ENCODE assay signal across 9 cellular contexts in genomic region chr16:56607675-56608042, GRCh38. TPM values are rescaled to one million over a fixed set of nuclear protein-coding genes. Genes with fewer than 3 reads are reported as not detected.
DNase-seq lines count a peak whose midpoint lies in the region; ATAC-seq and TF ChIP-seq lines count a peak whose summit lies in the region.
"Had no signal": no experiment of that assay in that cellular context is flagged by ENCODE, and none has a peak within 500 bp of the region (broad histone marks: within the 10 kb centered on the region; RNA-seq: fewer than 3 reads in every experiment).

No MANE protein-coding gene starts in this region.

- H3K27me3 ChIP-seq in SK-N-SH (ENCODE audit: insufficient read depth) (no peaks in the 10 kb centered on the region), kidney epithelial cell (ENCODE audit: control insufficient read depth, insufficient read depth, low read length) (no peaks in the 10 kb centered on the region), stomach smooth muscle (ENCODE audit: control insufficient read depth in 1 of 2, insufficient read depth in 2 of 2, low read length in 2 of 2) (no peaks in the 10 kb centered on the region)

- no peaks in the 10 kb centered on the region for H3K27me3 Mint-ChIP-seq in activated naive CD8-positive, alpha-beta T cell treated with anti-CD3 and anti-CD28 coated beads for 36 hours

- no peak for TF ChIP-seq EP300 in SK-N-SH (IDR thresholded peaks at IDR 0.05; ENCODE audit: borderline replicate concordance in 1 of 2, low read depth in 1 of 2, low read length in 1 of 2)

- CTCF ChIA-PET in SK-N-SH (lab: Yijun Ruan, JAX): interaction anchor here (1.2 to 8.2 kb wide), 3 partner anchors 44 to 182 kb away, joined by 3 to 138 read pairs (median 6); no protein-coding TSS in a partner anchor

- H3F3A ChIP-seq in SK-N-SH (replicated peaks; ENCODE audit: insufficient read depth): peaks cover 56% of the 10 kb centered on the region

- POLR2A ChIA-PET in SK-N-SH (lab: Yijun Ruan, JAX): no interaction called here

- H3K4me3 ChIP-seq in SK-N-SH (ENCODE audit: low read depth in 2 of 2, low read length in 1 of 2) (peak overlapping the region in 1 of 2 experiments; percentile 13; a peak in 2 of 4 replicates), kidney epithelial cell (ENCODE audit: low read depth, low read length) (peak overlapping the region; percentile 87), stomach smooth muscle (ENCODE audit: low read length in 2 of 2) (peak overlapping the region; percentile 61 to 88)

- H4K20me1 ChIP-seq in SK-N-SH (ENCODE audit: insufficient read depth): no peaks in the 10 kb centered on the region; the same call in 1 of the 2 replicates

- peak overlapping the region; percentile 52 for H3K4me3 Mint-ChIP-seq in activated naive CD8-positive, alpha-beta T cell treated with anti-CD3 and anti-CD28 coated beads for 36 hours

- H3K27ac ChIP-seq in SK-N-SH (ENCODE audit: low read depth in 2 of 2, low read length in 1 of 2): peak overlapping the region; percentile 86 to 96
- peak overlapping the region; percentile 94 for H3K27ac ChIP-seq in stomach smooth muscle (ENCODE audit: low read length)

- H3K4me1 ChIP-seq in SK-N-SH (ENCODE audit: control insufficient read depth in 1 of 2, insufficient read depth in 2 of 2, low read depth in 1 of 2, low read length in 1 of 2) (peaks cover 35 to 46% of the 10 kb centered on the region in 2 experiments; a peak in 3 of 4 replicates), stomach smooth muscle (ENCODE audit: control insufficient read depth, insufficient read depth, low read length) (peaks cover 52% of the 10 kb centered on the region)

- no peak for TF ChIP-seq CTCF in SK-N-SH (IDR thresholded peaks at IDR 0.05)
- no peak for TF ChIP-seq CTCF in kidney epithelial cell (IDR thresholded peaks at IDR 0.05; ENCODE audit: insufficient read depth, low read length, poor library complexity, severe bottlenecking)

- peak overlapping the region; percentile 81 for H3K27ac Mint-ChIP-seq in activated naive CD8-positive, alpha-beta T cell treated with anti-CD3 and anti-CD28 coated beads for 36 hours

- H3K9me3 ChIP-seq in SK-N-SH (no peaks in the 10 kb centered on the region), stomach smooth muscle (ENCODE audit: control insufficient read depth in 2 of 2, low read length in 2 of 2) (no peaks in the 10 kb centered on the region)

- H3K9me2 ChIP-seq in SK-N-SH: no peaks in the 10 kb centered on the region

- H3K36me3 ChIP-seq in SK-N-SH (replicated peaks in 1 of 2; ENCODE audit: control insufficient read depth in 1 of 2, insufficient read depth in 2 of 2, low read length in 1 of 2) (no peaks in the 10 kb centered on the region), kidney epithelial cell (ENCODE audit: control insufficient read depth, insufficient read depth, low read length) (no peaks in the 10 kb centered on the region), stomach smooth muscle (ENCODE audit: control insufficient read depth in 2 of 2, insufficient read depth in 2 of 2, low read length in 2 of 2) (no peaks in the 10 kb centered on the region)

- H3K9ac ChIP-seq in SK-N-SH: peak overlapping the region; percentile 90
- H3K9ac ChIP-seq in stomach smooth muscle (ENCODE audit: low read length in 2 of 2): peak overlapping the region; percentile 46 to 76

- H3K4me1 Mint-ChIP-seq in activated naive CD8-positive, alpha-beta T cell treated with anti-CD3 and anti-CD28 coated beads for 36 hours: peaks cover 56% of the 10 kb centered on the region

- 0 out of 2 replicates have a peak overlapping the region, but pooled peaks have one; percentile 43 for H2AFZ ChIP-seq in SK-N-SH (ENCODE audit: low read depth)

- H3K36me3 Mint-ChIP-seq in activated naive CD8-positive, alpha-beta T cell treated with anti-CD3 and anti-CD28 coated beads for 36 hours: peaks cover 4% of the 10 kb centered on the region

- no peak for DNase-seq in SK-N-SH
- no peak for DNase-seq in activated naive CD8-positive, alpha-beta T cell treated with anti-CD3 and anti-CD28 coated beads for 36 hours
- DNase-seq in kidney epithelial cell (ENCODE audit: low read depth): no peak
- no peak for DNase-seq in NCI-H1105 (lab: John Stamatoyannopoulos, UW)
- no peak for DNase-seq in T-helper 9 cell

- H3K79me2 ChIP-seq in SK-N-SH (ENCODE audit: insufficient read depth): peaks cover 30% of the 10 kb centered on the region

- peak overlapping the region; percentile 88 for H3K4me2 ChIP-seq in SK-N-SH

- TF ChIP-seq RAD21 in SK-N-SH (IDR thresholded peaks at IDR 0.05; ENCODE audit: low read length): no peak

- 62% methylated on average over 2 of the region's 2 CpGs for WGBS in SK-N-SH (ENCODE audit: low lambda C conversion rate)

- ATAC-seq in SK-N-SH treated with all-trans-retinoic acid at 6 μM for 48 hours (no peak), GM18873 (IDR thresholded peaks at IDR 0.05; ENCODE audit: low FRiP score, unreplicated experiment) (no peak)

- no peaks in the 10 kb centered on the region for H3K9me3 Mint-ChIP-seq in activated naive CD8-positive, alpha-beta T cell treated with anti-CD3 and anti-CD28 coated beads for 36 hours

TF ChIP-seq in SK-N-SH, 30 proteins besides CTCF, POLR2A, EP300 and RAD21 (continues in another document):
- TF ChIP-seq POLR2AphosphoS5 (IDR thresholded peaks at IDR 0.05; ENCODE audit: low read depth, low read length) (no peak), TCF12 (IDR thresholded peaks at IDR 0.05) (no peak), SIN3A (IDR thresholded peaks at IDR 0.05; ENCODE audit: borderline replicate concordance, low read depth, low read length) (no peak), RCOR1 (IDR thresholded peaks at IDR 0.05; ENCODE audit: low read length) (no peak), GABPA (IDR thresholded peaks at IDR 0.05; ENCODE audit: low read depth) (no peak), RXRA (IDR thresholded peaks at IDR 0.05; ENCODE audit: borderline replicate concordance, low read depth) (no peak), MEF2A (IDR thresholded peaks at IDR 0.05; ENCODE audit: borderline replicate concordance, low read depth) (no peak), YY1 (IDR thresholded peaks at IDR 0.05; ENCODE audit: low read depth) (no peak), ELF1 (IDR thresholded peaks at IDR 0.05) (no peak), PBX3 (IDR thresholded peaks at IDR 0.05) (no peak)

TF ChIP-seq in SK-N-SH treated with all-trans-retinoic acid at 6 μM for 48 hours, 23 proteins besides CTCF, POLR2A, EP300 and RAD21:
- TF ChIP-seq RARB (CRISPR knock-in tag; IDR thresholded peaks at IDR 0.05) (no peak), ZFP3 (CRISPR knock-in tag; IDR thresholded peaks at IDR 0.05) (no peak), CREB5 (CRISPR knock-in tag; IDR thresholded peaks at IDR 0.05; ENCODE audit: low read depth) (no peak), ZNF8 (CRISPR knock-in tag; IDR thresholded peaks at IDR 0.05) (no peak)

RNA-seq across cellular contexts. Expression of gene MT2A, which starts 0.7 kb away (rescaled TPM):
- 79.9 and 133 TPM in 2 replicates for polyA plus RNA-seq in SK-N-SH (2012; rRNA removed)
- 69.0 and 90.2 TPM in 2 replicates for polyA plus RNA-seq in SK-N-SH (2012; cell fraction: cytosol; rRNA removed)
- 67.8 and 133 TPM in 2 replicates for polyA plus RNA-seq in SK-N-SH (2012; cell fraction: nucleus; rRNA removed)
- total RNA-seq in activated naive CD8-positive, alpha-beta T cell treated with anti-CD3 and anti-CD28 coated beads for 36 hours: 100 to 1,000 TPM; 124 to 126 TPM
- 139 and 338 TPM in 2 replicates for total RNA-seq in kidney epithelial cell

RNA-seq across cellular contexts. Expression of gene MT1E, which starts 17.9 kb away (rescaled TPM):
- polyA plus RNA-seq in SK-N-SH (2012; rRNA removed): 106 and 205 TPM in 2 replicates
- 94.6 and 121 TPM in 2 replicates for polyA plus RNA-seq in SK-N-SH (2012; cell fraction: cytosol; rRNA removed)
- polyA plus RNA-seq in SK-N-SH (2012; cell fraction: nucleus; rRNA removed): 52.0 and 151 TPM in 2 replicates
- total RNA-seq in activated naive CD8-positive, alpha-beta T cell treated with anti-CD3 and anti-CD28 coated beads for 36 hours: 10 to 100 TPM; 67.1 to 68.9 TPM
- 75.8 and 110 TPM in 2 replicates for total RNA-seq in kidney epithelial cell
- total RNA-seq: A172 had no signal

RNA-seq across cellular contexts. Expression of gene MT3, which starts 18.3 kb away (rescaled TPM):
- polyA plus RNA-seq in SK-N-SH (2012; rRNA removed): 0.43 TPM in 1 of 2 replicates, not detected in the other
- 0.08 and 0.12 TPM in 2 replicates for polyA plus RNA-seq in SK-N-SH (2012; cell fraction: cytosol; rRNA removed)
- polyA plus RNA-seq in SK-N-SH (2012; cell fraction: nucleus; rRNA removed): 0.22 TPM in 1 of 2 replicates, not detected in the other
- total RNA-seq in activated naive CD8-positive, alpha-beta T cell treated with anti-CD3 and anti-CD28 coated beads for 36 hours: 10 to 100 TPM; 24.3 to 25.6 TPM
- total RNA-seq in kidney epithelial cell: not detected in 2 replicates
- total RNA-seq: A172 had no signal

RNA-seq across cellular contexts. Expression of gene MT1M, which starts 24.8 kb away (rescaled TPM):
- polyA plus RNA-seq in SK-N-SH (2012; rRNA removed): 0.45 and 1.3 TPM in 2 replicates
- polyA plus RNA-seq in SK-N-SH (2012; cell fraction: cytosol; rRNA removed): 0.49 and 0.51 TPM in 2 replicates
- polyA plus RNA-seq in SK-N-SH (2012; cell fraction: nucleus; rRNA removed): 0.15 TPM in 2 replicates
- total RNA-seq in activated naive CD8-positive, alpha-beta T cell treated with anti-CD3 and anti-CD28 coated beads for 36 hours: not detected
- total RNA-seq in kidney epithelial cell: 1.9 and 4.3 TPM in 2 replicates
- total RNA-seq: A172 had no signal

RNA-seq across cellular contexts. Expression of gene MT1A, which starts 30.8 kb away (rescaled TPM):
- polyA plus RNA-seq in SK-N-SH (2012; rRNA removed): 3.5 and 5.4 TPM in 2 replicates
- polyA plus RNA-seq in SK-N-SH (2012; cell fraction: cytosol; rRNA removed): 1.4 and 3.6 TPM in 2 replicates
- 0.64 and 1.3 TPM in 2 replicates for polyA plus RNA-seq in SK-N-SH (2012; cell fraction: nucleus; rRNA removed)
- total RNA-seq in activated naive CD8-positive, alpha-beta T cell treated with anti-CD3 and anti-CD28 coated beads for 36 hours: not detected
- total RNA-seq in kidney epithelial cell: not detected in 2 replicates
- total RNA-seq: A172 had no signal

Comparison
In these comparisons a context has a peak if more than half of its experiments do, and no peak if none do; other contexts are left out.
1. RNA of gene MT3, which starts 18.3 kb away (total RNA-seq): 24.3 to 25.6 TPM in activated naive CD8-positive, alpha-beta T cell treated with anti-CD3 and anti-CD28 coated beads for 36 hours; not detected in kidney epithelial cell; every median in the first group is over 10 times any median in the second.